ENCODE assay signal across 26 cellular contexts in the genomic region with DNA sequence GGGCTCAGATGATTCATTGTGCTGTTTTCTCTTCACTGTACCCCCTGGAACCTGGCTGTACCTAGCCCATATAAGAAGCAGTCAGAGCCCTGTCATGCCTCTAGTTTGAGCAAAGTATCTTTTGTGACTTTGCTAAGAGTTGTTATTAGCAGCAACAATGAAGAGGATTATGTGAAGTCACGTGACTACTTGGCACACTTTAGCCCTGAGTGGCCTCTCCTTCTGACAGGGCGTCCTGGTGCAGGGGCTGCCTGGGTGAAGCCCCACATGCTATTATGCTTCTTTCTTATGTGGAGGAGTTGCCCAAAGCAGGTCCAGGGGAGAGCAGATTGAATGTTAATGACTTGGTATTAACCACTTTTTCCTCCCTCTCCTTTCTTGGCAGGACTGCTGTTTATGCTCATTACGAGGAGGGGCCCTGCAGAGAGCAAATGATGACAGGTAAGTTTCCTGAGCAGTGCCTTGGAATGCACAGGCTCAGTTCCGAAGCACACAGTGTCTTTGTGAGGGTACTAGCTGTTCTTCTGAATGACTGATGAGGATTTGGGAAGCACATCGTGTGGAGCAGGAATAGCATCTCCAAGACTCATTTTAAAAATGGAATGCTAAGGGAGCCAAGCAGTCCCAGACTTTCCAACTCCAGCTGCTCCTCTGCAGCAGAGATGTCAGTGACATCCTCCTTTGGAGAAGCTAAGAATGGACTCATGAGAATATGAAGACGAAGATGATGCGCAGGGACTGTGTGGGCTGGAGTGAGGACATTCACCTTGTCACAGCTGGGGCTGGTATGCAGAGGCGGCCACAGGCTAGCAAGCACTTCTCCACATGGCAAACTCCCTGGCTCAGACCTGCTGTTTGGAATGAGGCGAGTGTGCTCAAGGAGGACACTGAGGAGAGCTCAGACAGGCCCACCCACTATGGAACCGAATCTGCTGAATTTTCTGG. TPM values are rescaled to one million over a fixed set of nuclear protein-coding genes. Genes with fewer than 3 reads are reported as not detected.
DNase-seq lines count a peak whose midpoint lies in the region; ATAC-seq and TF ChIP-seq lines count a peak whose summit lies in the region.
"Had no signal": no experiment of that assay in that cellular context is flagged by ENCODE, and none has a peak within 500 bp of the region (broad histone marks: within the 10 kb centered on the region; RNA-seq: fewer than 3 reads in every experiment).

No MANE protein-coding gene starts in this region.

- no peak overlapping the region for H3K27ac Mint-ChIP-seq in endothelial cell (ENCODE audit: unreplicated experiment)
- no peak overlapping the region for H3K27ac Mint-ChIP-seq in activated CD8-positive, alpha-beta memory T cell treated with anti-CD3 and anti-CD28 coated beads, Interleukin-2, amount 10 ng/mL, durations not matched to agents 7 days and 5 days
- H3K27ac Mint-ChIP-seq: activated CD4-positive, alpha-beta T cell treated with anti-CD3 and anti-CD28 coated beads, Interleukin-2, amount 10 ng/mL, durations not matched to agents 7 days and 5 days; activated naive CD4-positive, alpha-beta T cell treated with anti-CD3 and anti-CD28 coated beads, Interleukin-2, amount 10 ng/mL, durations not matched to agents 7 days and 5 days; activated T-cell treated with anti-CD3 and anti-CD28 coated beads, Interleukin-2, amount 50 U/mL, for 72 hours; nephron progenitor cell; progenitor cell of endocrine pancreas had no signal

- no peak for TF ChIP-seq CTCF in endothelial cell (IDR thresholded peaks at IDR 0.05; ENCODE audit: unreplicated experiment)

- no peaks in the 10 kb centered on the region for H3K4me1 Mint-ChIP-seq in endothelial cell (ENCODE audit: unreplicated experiment)
- H3K4me1 Mint-ChIP-seq in activated CD8-positive, alpha-beta memory T cell treated with anti-CD3 and anti-CD28 coated beads, Interleukin-2, amount 10 ng/mL, durations not matched to agents 7 days and 5 days, result no peaks in the 10 kb centered on the region
- H3K4me1 Mint-ChIP-seq: activated naive CD4-positive, alpha-beta T cell treated with anti-CD3 and anti-CD28 coated beads, Interleukin-2, amount 10 ng/mL, durations not matched to agents 7 days and 5 days; central memory CD8-positive, alpha-beta T cell; nephron progenitor cell; stimulated activated naive CD8-positive, alpha-beta T cell treated with anti-CD3 and anti-CD28 coated beads, Interleukin-15, amount 100 ng/mL, for 72 hours had no signal

- ATAC-seq in GM19452 (IDR thresholded peaks at IDR 0.05; ENCODE audit: unreplicated experiment) (no peak), GM19328 (IDR thresholded peaks at IDR 0.05; ENCODE audit: unreplicated experiment) (no peak)
- ATAC-seq in activated CD8-positive, alpha-beta memory T cell treated with anti-CD3 and anti-CD28 coated beads, Interleukin-2, amount 10 ng/mL, durations not matched to agents 7 days and 5 days, result no peak
- ATAC-seq: activated T-cell treated with anti-CD3 and anti-CD28 coated beads, Interleukin-2, amount 50 U/mL, for 72 hours; stimulated activated naive CD8-positive, alpha-beta T cell treated with anti-CD3 and anti-CD28 coated beads, Interleukin-15, amount 100 ng/mL, for 72 hours had no signal

- H3K36me3 Mint-ChIP-seq in endothelial cell (ENCODE audit: low read depth, unreplicated experiment), result peaks cover 51% of the 10 kb centered on the region
- H3K36me3 Mint-ChIP-seq in activated CD8-positive, alpha-beta memory T cell treated with anti-CD3 and anti-CD28 coated beads, Interleukin-2, amount 10 ng/mL, durations not matched to agents 7 days and 5 days, result peaks cover 53% of the 10 kb centered on the region

- CTCF ChIA-PET in activated CD8-positive, alpha-beta memory T cell treated with anti-CD3 and anti-CD28 coated beads, Interleukin-2, amount 10 ng/mL, durations not matched to agents 7 days and 5 days (lab: Charles Lee), result interaction anchor here (0.8 kb wide), 1 partner anchor 859 kb away, joined by 3 read pairs; no protein-coding TSS in a partner anchor

- peaks cover 5% of the 10 kb centered on the region for H3K27me3 Mint-ChIP-seq in endothelial cell (ENCODE audit: unreplicated experiment)
- H3K27me3 Mint-ChIP-seq in activated CD8-positive, alpha-beta memory T cell treated with anti-CD3 and anti-CD28 coated beads, Interleukin-2, amount 10 ng/mL, durations not matched to agents 7 days and 5 days, result no peaks in the 10 kb centered on the region
- H3K27me3 Mint-ChIP-seq: activated CD4-positive, alpha-beta T cell treated with anti-CD3 and anti-CD28 coated beads, Interleukin-2, amount 10 ng/mL, durations not matched to agents 7 days and 5 days; activated naive CD4-positive, alpha-beta T cell treated with anti-CD3 and anti-CD28 coated beads, Interleukin-2, amount 10 ng/mL, durations not matched to agents 7 days and 5 days; central memory CD8-positive, alpha-beta T cell; progenitor cell of endocrine pancreas; stimulated activated naive CD8-positive, alpha-beta T cell treated with anti-CD3 and anti-CD28 coated beads, Interleukin-15, amount 100 ng/mL, for 72 hours had no signal

- H3K9me3 Mint-ChIP-seq in endothelial cell (ENCODE audit: unreplicated experiment), result no peaks in the 10 kb centered on the region
- no peaks in the 10 kb centered on the region for H3K9me3 Mint-ChIP-seq in activated CD8-positive, alpha-beta memory T cell treated with anti-CD3 and anti-CD28 coated beads, Interleukin-2, amount 10 ng/mL, durations not matched to agents 7 days and 5 days (ENCODE audit: low read depth)
- H3K9me3 Mint-ChIP-seq: activated CD4-positive, alpha-beta T cell treated with anti-CD3 and anti-CD28 coated beads, Interleukin-2, amount 10 ng/mL, durations not matched to agents 7 days and 5 days; activated naive CD4-positive, alpha-beta T cell treated with anti-CD3 and anti-CD28 coated beads, Interleukin-2, amount 10 ng/mL, durations not matched to agents 7 days and 5 days; activated T-cell treated with anti-CD3 and anti-CD28 coated beads, Interleukin-2, amount 50 U/mL, for 72 hours; CD14-positive monocyte; central memory CD8-positive, alpha-beta T cell; nephron progenitor cell; stimulated activated naive CD8-positive, alpha-beta T cell treated with anti-CD3 and anti-CD28 coated beads, Interleukin-15, amount 100 ng/mL, for 72 hours had no signal

- H3K4me3 Mint-ChIP-seq in endothelial cell (ENCODE audit: unreplicated experiment), result peak overlapping the region; percentile 27
- no peak overlapping the region for H3K4me3 Mint-ChIP-seq in activated CD8-positive, alpha-beta memory T cell treated with anti-CD3 and anti-CD28 coated beads, Interleukin-2, amount 10 ng/mL, durations not matched to agents 7 days and 5 days
- H3K4me3 Mint-ChIP-seq: activated CD4-positive, alpha-beta T cell treated with anti-CD3 and anti-CD28 coated beads, Interleukin-2, amount 10 ng/mL, durations not matched to agents 7 days and 5 days; activated naive CD4-positive, alpha-beta T cell treated with anti-CD3 and anti-CD28 coated beads, Interleukin-2, amount 10 ng/mL, durations not matched to agents 7 days and 5 days; activated T-cell treated with anti-CD3 and anti-CD28 coated beads, Interleukin-2, amount 50 U/mL, for 72 hours; CD14-positive monocyte; central memory CD8-positive, alpha-beta T cell; nephron progenitor cell; stimulated activated naive CD8-positive, alpha-beta T cell treated with anti-CD3 and anti-CD28 coated beads, Interleukin-15, amount 100 ng/mL, for 72 hours had no signal

- peak; percentile 23 for DNase-seq in astrocyte of the hippocampus (ENCODE audit: low read depth, low spot score)
- no peak for DNase-seq in endothelial cell (ENCODE audit: low spot score)
- peak; percentile 56 for DNase-seq in middle frontal gyrus (ENCODE audit: extremely low spot score, low spot score)
- peak; percentile 77 for DNase-seq in superior temporal gyrus (ENCODE audit: extremely low spot score)
- DNase-seq in activated CD8-positive, alpha-beta memory T cell treated with anti-CD3 and anti-CD28 coated beads, Interleukin-2, amount 10 ng/mL, durations not matched to agents 7 days and 5 days, result no peak
- DNase-seq: activated CD4-positive, alpha-beta T cell treated with anti-CD3 and anti-CD28 coated beads, Interleukin-2, amount 10 ng/mL, durations not matched to agents 7 days and 5 days; activated naive CD4-positive, alpha-beta T cell treated with anti-CD3 and anti-CD28 coated beads, Interleukin-2, amount 10 ng/mL, durations not matched to agents 7 days and 5 days; activated T-cell treated with anti-CD3 and anti-CD28 coated beads, Interleukin-2, amount 50 U/mL, for 72 hours; dermis blood vessel endothelial cell; DMS79 treated with DMSO at 0.1 percent for 48 hours; islet precursor cell; KG1; MG63; NCI-H1417; NCI-H774; nephron progenitor cell; SJCRH30; stimulated activated naive CD8-positive, alpha-beta T cell treated with anti-CD3 and anti-CD28 coated beads, Interleukin-15, amount 100 ng/mL, for 72 hours; T1000; transverse colon; WERI-Rb-1 had no signal

RNA-seq across cellular contexts. Expression of gene ST3GAL3, which starts 15.2 kb away (rescaled TPM):
- 14.9 TPM for total RNA-seq in endothelial cell (ENCODE audit: unreplicated experiment)
- 10 to 100 TPM; 18.1 to 26.7 TPM for total RNA-seq in activated CD8-positive, alpha-beta memory T cell treated with anti-CD3 and anti-CD28 coated beads, Interleukin-2, amount 10 ng/mL, durations not matched to agents 7 days and 5 days

RNA-seq across cellular contexts. Expression of gene KDM4A, which starts 42.2 kb away (rescaled TPM):
- 62.5 TPM for total RNA-seq in endothelial cell (ENCODE audit: unreplicated experiment)
- 10 to 100 TPM; 39.8 to 40.1 TPM for total RNA-seq in activated CD8-positive, alpha-beta memory T cell treated with anti-CD3 and anti-CD28 coated beads, Interleukin-2, amount 10 ng/mL, durations not matched to agents 7 days and 5 days

Comparison
In these comparisons a context has a peak if more than half of its experiments do, and no peak if none do; other contexts are left out.
1. DNase-seq: peak in astrocyte of the hippocampus (single experiment), middle frontal gyrus (single experiment) and superior temporal gyrus (single experiment); none in endothelial cell (single experiment) and activated CD8-positive, alpha-beta memory T cell treated with anti-CD3 and anti-CD28 coated beads, Interleukin-2, amount 10 ng/mL, durations not matched to agents 7 days and 5 days (single experiment).